Comparison of ENCODE assay signal across 8 cellular contexts in the genomic region with DNA sequence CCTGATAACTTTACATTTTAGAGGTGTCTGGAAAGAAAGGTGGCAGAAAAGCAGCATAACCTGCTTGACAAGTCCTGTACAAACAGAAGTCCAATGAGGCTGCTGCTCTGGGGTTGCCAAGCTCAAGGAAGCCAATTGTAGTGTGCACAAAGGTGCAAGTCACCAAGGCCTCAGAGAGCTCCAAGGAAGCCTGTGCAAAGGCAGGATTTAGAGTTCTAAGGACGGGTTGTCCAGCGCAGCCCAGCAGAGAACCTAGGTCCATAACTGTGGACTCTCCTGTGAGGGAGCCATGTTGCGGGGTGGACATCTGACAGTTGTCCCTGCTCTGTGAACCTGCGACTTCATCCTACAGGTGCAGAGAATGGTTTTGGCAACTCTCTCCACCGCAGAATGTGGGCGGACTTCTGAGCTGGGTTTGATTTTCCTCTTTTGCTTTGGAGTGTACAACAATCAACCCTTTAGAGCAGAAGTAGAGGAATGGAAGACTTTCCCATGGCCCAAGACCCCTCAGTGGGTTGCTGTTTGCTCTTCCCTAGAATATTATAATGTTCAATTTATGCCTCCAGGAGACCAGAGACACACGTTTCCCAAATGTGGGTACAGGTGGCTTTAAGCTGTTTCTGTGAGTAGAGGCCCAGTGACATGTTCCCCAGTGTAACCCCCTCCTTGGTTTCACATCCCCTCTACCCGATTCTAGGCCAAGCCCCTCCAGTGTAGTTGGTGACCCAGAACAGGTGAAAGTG.
DNase-seq lines count a peak whose midpoint lies in the region; ATAC-seq and TF ChIP-seq lines count a peak whose summit lies in the region.
"Had no signal": no experiment of that assay in that cellular context is flagged by ENCODE, and none has a peak within 500 bp of the region (broad histone marks: within the 10 kb centered on the region; RNA-seq: fewer than 3 reads in every experiment).

No MANE protein-coding gene starts in this region.

- peak overlapping the region; percentile 49 for H3K4me3 Mint-ChIP-seq in activated naive CD8-positive, alpha-beta T cell treated with anti-CD3 and anti-CD28 coated beads, Interleukin-2, amount 10 ng/mL, durations not matched to agents 7 days and 5 days
- peak overlapping the region; percentile 40 for H3K4me3 Mint-ChIP-seq in progenitor cell of endocrine pancreas (ENCODE audit: low read depth)

- no peak for DNase-seq in activated naive CD8-positive, alpha-beta T cell treated with anti-CD3 and anti-CD28 coated beads, Interleukin-2, amount 10 ng/mL, durations not matched to agents 7 days and 5 days
- peak; percentile 61 for DNase-seq in progenitor cell of endocrine pancreas (ENCODE audit: low spot score, unreplicated experiment)
- no peak for DNase-seq in NCI-H1092 treated with DMSO at 0.1 percent for 48 hours (lab: John Stamatoyannopoulos, UW)
- DNase-seq in AG08395 (ENCODE audit: low spot score): no peak
- DNase-seq in HAP-1 (ENCODE audit: low spot score in 2 of 2): no peak

- in situ Hi-C loops in HAP-1 (cut with MboI; ENCODE audit: low sequenced_read_pairs): no loop called here

- H3K36me3 Mint-ChIP-seq in activated naive CD8-positive, alpha-beta T cell treated with anti-CD3 and anti-CD28 coated beads, Interleukin-2, amount 10 ng/mL, durations not matched to agents 7 days and 5 days: peaks cover 21% of the 10 kb centered on the region
- H3K36me3 Mint-ChIP-seq in progenitor cell of endocrine pancreas (ENCODE audit: insufficient read depth): peaks cover 17% of the 10 kb centered on the region

- no peaks in the 10 kb centered on the region for H3K4me1 ChIP-seq in HAP-1

- H3K4me1 Mint-ChIP-seq in activated naive CD8-positive, alpha-beta T cell treated with anti-CD3 and anti-CD28 coated beads, Interleukin-2, amount 10 ng/mL, durations not matched to agents 7 days and 5 days: peaks cover 50% of the 10 kb centered on the region
- H3K4me1 Mint-ChIP-seq in progenitor cell of endocrine pancreas (ENCODE audit: low read depth): peaks cover 42% of the 10 kb centered on the region

- H3K4me3 ChIP-seq in HAP-1: no peak overlapping the region

- POLR2A ChIA-PET in activated naive CD8-positive, alpha-beta T cell treated with anti-CD3 and anti-CD28 coated beads, Interleukin-2, amount 10 ng/mL, durations not matched to agents 7 days and 5 days (lab: Charles Lee): interaction anchor here (1.0 kb wide), 1 partner anchor 81 kb away, joined by 3 read pairs; a partner anchor contains a TSS

- TF ChIP-seq CTCF in progenitor cell of endocrine pancreas (IDR thresholded peaks at IDR 0.05; ENCODE audit: unreplicated experiment): no peak

- H3K9me3 Mint-ChIP-seq in activated naive CD8-positive, alpha-beta T cell treated with anti-CD3 and anti-CD28 coated beads, Interleukin-2, amount 10 ng/mL, durations not matched to agents 7 days and 5 days: no peaks in the 10 kb centered on the region
- H3K9me3 Mint-ChIP-seq in progenitor cell of endocrine pancreas (ENCODE audit: low read depth): peaks cover 3% of the 10 kb centered on the region

- H3K27ac Mint-ChIP-seq in activated naive CD8-positive, alpha-beta T cell treated with anti-CD3 and anti-CD28 coated beads, Interleukin-2, amount 10 ng/mL, durations not matched to agents 7 days and 5 days: peak overlapping the region; percentile 49
- H3K27ac Mint-ChIP-seq in progenitor cell of endocrine pancreas: peak overlapping the region; percentile 98

- H3K27me3 ChIP-seq in HAP-1 (ENCODE audit: low read depth): no peaks in the 10 kb centered on the region

- no peaks in the 10 kb centered on the region for H3K27me3 Mint-ChIP-seq in activated naive CD8-positive, alpha-beta T cell treated with anti-CD3 and anti-CD28 coated beads, Interleukin-2, amount 10 ng/mL, durations not matched to agents 7 days and 5 days
- no peaks in the 10 kb centered on the region for H3K27me3 Mint-ChIP-seq in progenitor cell of endocrine pancreas

- no peaks in the 10 kb centered on the region for H3K9me3 ChIP-seq in HAP-1

- peak; percentile 37 for ATAC-seq in GM19035 (IDR thresholded peaks at IDR 0.05; ENCODE audit: unreplicated experiment)
- peak; percentile 26 for ATAC-seq in HG03108 (IDR thresholded peaks at IDR 0.05; ENCODE audit: unreplicated experiment)
- ATAC-seq in activated naive CD8-positive, alpha-beta T cell treated with anti-CD3 and anti-CD28 coated beads, Interleukin-2, amount 10 ng/mL, durations not matched to agents 7 days and 5 days (ENCODE audit: low read depth): no peak
- ATAC-seq: Panc1 had no signal

- H3K36me3 ChIP-seq in HAP-1 (replicated peaks): no peaks in the 10 kb centered on the region
